In the genomic region with DNA sequence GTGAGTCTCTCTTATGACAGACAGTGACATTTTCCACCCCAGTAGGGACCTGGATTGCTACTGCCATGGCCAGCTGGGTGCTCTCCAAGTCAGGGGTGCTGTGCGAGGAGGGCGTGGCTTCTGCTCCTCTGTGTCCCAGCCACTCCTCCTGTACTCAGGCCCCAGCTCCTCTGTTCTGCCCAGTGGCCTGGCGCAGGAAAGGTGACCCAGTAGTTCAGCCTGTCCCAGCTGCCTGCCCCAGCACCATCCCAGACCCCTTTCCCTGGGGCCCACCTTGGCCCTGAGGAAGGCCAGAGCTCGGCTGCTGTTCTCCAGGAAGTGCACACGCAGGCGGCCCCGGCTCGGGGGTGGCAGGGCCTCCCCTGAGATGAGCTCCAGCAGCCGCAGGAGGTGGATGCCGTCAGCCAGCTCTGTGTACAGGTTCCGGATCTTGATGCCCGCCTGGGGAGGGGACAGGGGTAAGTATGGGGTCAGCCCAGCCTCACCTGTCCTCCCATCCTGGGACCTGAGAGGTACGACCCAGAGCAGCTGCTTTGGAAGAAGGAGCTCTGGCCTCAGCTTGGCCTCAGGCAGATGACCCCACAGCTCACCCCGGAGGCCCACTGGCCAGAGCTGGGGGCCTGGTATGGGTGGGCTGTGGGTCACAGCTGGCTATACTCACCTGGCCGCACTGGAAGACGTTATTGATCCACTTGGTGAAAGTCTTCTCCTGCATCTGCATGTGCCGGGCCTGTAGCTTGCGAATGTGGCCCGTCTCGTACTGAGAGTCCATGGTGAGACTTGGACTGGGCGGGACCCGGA, we compare ENCODE assay signal across 9 cellular contexts. TPM values are rescaled to one million over a fixed set of nuclear protein-coding genes. Genes with fewer than 3 reads are reported as not detected.
DNase-seq lines count a peak whose midpoint lies in the region; ATAC-seq, FAIRE-seq and TF ChIP-seq lines count a peak whose summit lies in the region.
"Had no signal": no experiment of that assay in that cellular context is flagged by ENCODE, and none has a peak within 500 bp of the region (broad histone marks: within the 10 kb centered on the region; RNA-seq: fewer than 3 reads in every experiment).

No MANE protein-coding gene starts in this region.

- H3K36me3 ChIP-seq in kidney (ENCODE audit: control insufficient read depth in 1 of 2, insufficient read depth in 2 of 2, low read length in 2 of 2) (no peaks in the 10 kb centered on the region), transverse colon (no peaks in the 10 kb centered on the region), Karpas-422 (ENCODE audit: insufficient read depth, low read length) (no peaks in the 10 kb centered on the region)

- H4K20me1 ChIP-seq in Karpas-422 (ENCODE audit: insufficient read depth, low read depth, low read length), result no peaks in the 10 kb centered on the region

- 25 to 56% methylated on average over 4 to 22 of the region's 22 CpGs for WGBS in transverse colon (ENCODE audit: low coverage in 1 of 2), 2 donors

- no peaks in the 10 kb centered on the region for H3K36me3 Mint-ChIP-seq in natural killer cell
- no peaks in the 10 kb centered on the region for H3K36me3 Mint-ChIP-seq in natural killer cell treated with Interleukin-12 subunit alpha and Interleukin-12 subunit beta and Interleukin-15 and Interleukin-18, amount 100 ng/mL, for 72 hours
- peaks cover 7% of the 10 kb centered on the region for H3K36me3 Mint-ChIP-seq in activated T-cell treated with anti-CD3 and anti-CD28 coated beads, Interleukin-2, amount 50 U/mL, for 24 hours (ENCODE audit: low read depth)

- TF ChIP-seq POLR2A in transverse colon (IDR thresholded peaks at IDR 0.05), result no peak

- no peaks in the 10 kb centered on the region for H3K27me3 Mint-ChIP-seq in natural killer cell (ENCODE audit: low read depth in 2 of 2)
- no peaks in the 10 kb centered on the region for H3K27me3 Mint-ChIP-seq in natural killer cell treated with Interleukin-12 subunit alpha and Interleukin-12 subunit beta and Interleukin-15 and Interleukin-18, amount 100 ng/mL, for 72 hours
- H3K27me3 Mint-ChIP-seq in activated T-cell treated with anti-CD3 and anti-CD28 coated beads, Interleukin-2, amount 50 U/mL, for 24 hours, result no peaks in the 10 kb centered on the region

- H3K9ac ChIP-seq in kidney (ENCODE audit: low read length in 2 of 2), result peak overlapping the region in 1 of 2 donors; percentile 46
- no peak overlapping the region for H3K9ac ChIP-seq in Karpas-422 (ENCODE audit: low read length)

- TF ChIP-seq CTCF in natural killer cell (IDR thresholded peaks at IDR 0.05) (no peak), kidney (IDR thresholded peaks at IDR 0.05; ENCODE audit: borderline replicate concordance, extremely low read depth, insufficient read depth) (no peak), transverse colon (IDR thresholded peaks at IDR 0.05) (no peak)

- peak overlapping the region in 1 of 2 donors; percentile 8 for H3K27ac ChIP-seq in kidney (ENCODE audit: low read depth in 2 of 2, low read length in 2 of 2)
- no peak overlapping the region for H3K27ac ChIP-seq in transverse colon
- no peak overlapping the region for H3K27ac ChIP-seq in Karpas-422 (ENCODE audit: low read length)

- intact Hi-C loops in natural killer cell (cut with micrococcal nuclease), result no loop called here
- intact Hi-C loops in kidney (cut with DNase I), result no loop called here
- intact Hi-C loops in transverse colon (cut with DNase I; ENCODE audit: low total_unique reads), result no loop called here

- H2AFZ ChIP-seq in Karpas-422 (ENCODE audit: low read length), result no peak overlapping the region

- in situ Hi-C loops in transverse colon (cut with MboI; ENCODE audit: low pct_ligation_motif_present in 1 of 4, low pct_unique_long_range_greater_than_20kb in 1 of 4, low sequenced_read_pairs in 3 of 4), result no loop called here

- no peaks in the 10 kb centered on the region for H3K9me3 Mint-ChIP-seq in natural killer cell
- no peaks in the 10 kb centered on the region for H3K9me3 Mint-ChIP-seq in natural killer cell treated with Interleukin-12 subunit alpha and Interleukin-12 subunit beta and Interleukin-15 and Interleukin-18, amount 100 ng/mL, for 72 hours
- no peaks in the 10 kb centered on the region for H3K9me3 Mint-ChIP-seq in activated T-cell treated with anti-CD3 and anti-CD28 coated beads, Interleukin-2, amount 50 U/mL, for 24 hours

- no peaks in the 10 kb centered on the region for H3K79me2 ChIP-seq in Karpas-422 (ENCODE audit: low read length)

- no peaks in the 10 kb centered on the region for H3K27me3 ChIP-seq in transverse colon
- no peaks in the 10 kb centered on the region for H3K27me3 ChIP-seq in Karpas-422 (ENCODE audit: low read length)

- peak overlapping the region in 1 of 2 donors; percentile 29 for H3K4me3 ChIP-seq in kidney (ENCODE audit: low read length in 2 of 2)
- H3K4me3 ChIP-seq in transverse colon, result no peak overlapping the region
- H3K4me3 ChIP-seq in Karpas-422 (ENCODE audit: low read length), result no peak overlapping the region

- H3K9me2 ChIP-seq in Karpas-422 (replicated peaks; ENCODE audit: insufficient read depth, low read length), result no peaks in the 10 kb centered on the region

- H3K9me3 ChIP-seq in kidney (ENCODE audit: control insufficient read depth in 1 of 2, low read length in 2 of 2) (no peaks in the 10 kb centered on the region), transverse colon (no peaks in the 10 kb centered on the region), Karpas-422 (ENCODE audit: low read length) (no peaks in the 10 kb centered on the region)
- H3K9me3 ChIP-seq: Caco-2 had no signal

- peaks cover 20 to 58% of the 10 kb centered on the region in 2 donors for H3K4me1 Mint-ChIP-seq in natural killer cell
- H3K4me1 Mint-ChIP-seq in natural killer cell treated with Interleukin-12 subunit alpha and Interleukin-12 subunit beta and Interleukin-15 and Interleukin-18, amount 100 ng/mL, for 72 hours (ENCODE audit: low read depth in 2 of 2), result peaks cover 24% of the 10 kb centered on the region in 2 donors
- peaks cover 44% of the 10 kb centered on the region for H3K4me1 Mint-ChIP-seq in activated T-cell treated with anti-CD3 and anti-CD28 coated beads, Interleukin-2, amount 50 U/mL, for 24 hours (ENCODE audit: low read depth)

- no peak for FAIRE-seq in kidney (lab: Jason Lieb, UNC)

- peaks cover 19 to 30% of the 10 kb centered on the region in 2 donors for H3K4me1 ChIP-seq in kidney (ENCODE audit: control insufficient read depth in 1 of 2, insufficient read depth in 1 of 2, low read depth in 1 of 2, low read length in 2 of 2)
- H3K4me1 ChIP-seq in transverse colon, result peaks cover 13 to 25% (median 18%) of the 10 kb centered on the region in 4 donors
- peaks cover 4% of the 10 kb centered on the region; the same call in 1 of the 2 replicates for H3K4me1 ChIP-seq in Karpas-422 (ENCODE audit: low read length)
- H3K4me1 ChIP-seq: Caco-2 had no signal

- H3K4me3 Mint-ChIP-seq in natural killer cell, result no peak overlapping the region
- no peak overlapping the region for H3K4me3 Mint-ChIP-seq in natural killer cell treated with Interleukin-12 subunit alpha and Interleukin-12 subunit beta and Interleukin-15 and Interleukin-18, amount 100 ng/mL, for 72 hours
- H3K4me3 Mint-ChIP-seq in activated T-cell treated with anti-CD3 and anti-CD28 coated beads, Interleukin-2, amount 50 U/mL, for 24 hours, result peak overlapping the region; percentile 52

- ATAC-seq in natural killer cell, result no peak
- no peak for ATAC-seq in natural killer cell treated with Interleukin-12 subunit alpha and Interleukin-12 subunit beta and Interleukin-15 and Interleukin-18, amount 100 ng/mL, for 72 hours

- peak overlapping the region; percentile 53 to 97 for H3K27ac Mint-ChIP-seq in natural killer cell
- peak overlapping the region in 1 of 2 donors; percentile 57 for H3K27ac Mint-ChIP-seq in natural killer cell treated with Interleukin-12 subunit alpha and Interleukin-12 subunit beta and Interleukin-15 and Interleukin-18, amount 100 ng/mL, for 72 hours
- peak overlapping the region; percentile 84 for H3K27ac Mint-ChIP-seq in activated T-cell treated with anti-CD3 and anti-CD28 coated beads, Interleukin-2, amount 50 U/mL, for 24 hours

- TF ChIP-seq EP300 in transverse colon (IDR thresholded peaks at IDR 0.05; ENCODE audit: low read depth), result no peak

- no peak overlapping the region for H3K4me2 ChIP-seq in Karpas-422 (ENCODE audit: low read depth, low read length, poor library complexity, severe bottlenecking)

- DNase-seq in natural killer cell, result no peak
- no peak for DNase-seq in natural killer cell treated with Interleukin-12 subunit alpha and Interleukin-12 subunit beta and Interleukin-15 and Interleukin-18, amount 100 ng/mL, for 72 hours (ENCODE audit: low spot score)
- peak; percentile 55 for DNase-seq in activated T-cell treated with anti-CD3 and anti-CD28 coated beads, Interleukin-2, amount 50 U/mL, for 24 hours
- DNase-seq in kidney, result peak; percentile 62
- DNase-seq in transverse colon, result peak; percentile 70
- DNase-seq in UCSD-AML1 (lab: John Stamatoyannopoulos, UW; ENCODE audit: unreplicated experiment), result no peak
- no peak for DNase-seq in GF-D8 (lab: John Stamatoyannopoulos, UW)
- no peak for DNase-seq in Karpas-422
- DNase-seq: Caco-2 had no signal

RNA-seq across cellular contexts. Expression of a gene that starts 1.0 kb away (rescaled TPM):
- total RNA-seq in natural killer cell, result 1 to 10 TPM; 4.1 to 6.0 (median 5.2) TPM
- total RNA-seq in natural killer cell treated with Interleukin-12 subunit alpha and Interleukin-12 subunit beta and Interleukin-15 and Interleukin-18, amount 100 ng/mL, for 72 hours, result 1 to 10 TPM; 1.1 to 2.4 TPM
- 1.2 TPM for total RNA-seq in kidney
- 2.6 TPM for polyA plus RNA-seq in kidney (ENCODE audit: insufficient read depth, low read depth, low replicate concordance)
- total RNA-seq in transverse colon, result 1 to 10 TPM in 2 of 4 donors, under 1 TPM in 2; 0.16 to 8.0 (median 1.1) TPM
- total RNA-seq in Karpas-422 (2014; rRNA removed; shearing (Covaris generic); ENCODE audit: low replicate concordance), result 0.11 and 0.22 TPM in 2 replicates

RNA-seq across cellular contexts. Expression of a gene that starts 54.2 kb away (rescaled TPM):
- total RNA-seq in natural killer cell (10 to 100 TPM; 15.2 to 17.5 (median 17.4) TPM), kidney (8.3 TPM), transverse colon (1 to 10 TPM in 3 of 4 donors, not detected in 1; 1.6 to 5.2 (median 3.5) TPM)
- total RNA-seq in natural killer cell treated with Interleukin-12 subunit alpha and Interleukin-12 subunit beta and Interleukin-15 and Interleukin-18, amount 100 ng/mL, for 72 hours, result 10 to 100 TPM in 1 of 2 donors, 1 to 10 TPM in 1; 4.7 to 13.4 TPM
- 4.8 TPM for polyA plus RNA-seq in kidney (ENCODE audit: insufficient read depth, low read depth, low replicate concordance)
- total RNA-seq in Karpas-422 (2014; rRNA removed; shearing (Covaris generic); ENCODE audit: low replicate concordance), result 2.2 and 6.1 TPM in 2 replicates

Comparison
In these comparisons a context has a peak if more than half of its experiments do, and no peak if none do; other contexts are left out.
1. DNase-seq: peak in activated T-cell treated with anti-CD3 and anti-CD28 coated beads, Interleukin-2, amount 50 U/mL, for 24 hours (single experiment), kidney (single experiment) and transverse colon (single experiment); none in natural killer cell (single experiment), natural killer cell treated with Interleukin-12 subunit alpha and Interleukin-12 subunit beta and Interleukin-15 and Interleukin-18, amount 100 ng/mL, for 72 hours (single experiment), UCSD-AML1 (single experiment), GF-D8 (single experiment) and Karpas-422 (single experiment).